Comparison of ENCODE assay signal across 27 cellular contexts in genomic region chr16:78278047-78278446, GRCh38.
"Had no signal": no experiment of that assay in that cellular context is flagged by ENCODE, and none has a peak within 500 bp of the region (broad histone marks: within the 10 kb centered on the region; RNA-seq: fewer than 3 reads in every experiment).

No MANE protein-coding gene starts in this region.

- H3K4me3 Mint-ChIP-seq: activated B cell treated with CpG ODN at 0.5 μM for 24 hours; activated CD4-positive, alpha-beta T cell treated with anti-CD3 and anti-CD28 coated beads, Interleukin-2, amount 10 ng/mL, durations not matched to agents 24 days and 14 days; activated CD8-positive, alpha-beta memory T cell treated with anti-CD3 and anti-CD28 coated beads, Interleukin-2, amount 10 ng/mL, durations not matched to agents 7 days and 5 days; activated naive CD8-positive, alpha-beta T cell treated with anti-CD3 and anti-CD28 coated beads, Interleukin-2, amount 50 U/mL, for 24 hours; activated T-cell treated with anti-CD3 and anti-CD28 coated beads, Interleukin-2, amount 50 U/mL, for 4 hours; brain; central memory CD8-positive, alpha-beta T cell; T-helper 17 cell had no signal

- H3K27ac Mint-ChIP-seq: activated B cell treated with CpG ODN at 0.5 μM for 24 hours; activated CD4-positive, alpha-beta T cell treated with anti-CD3 and anti-CD28 coated beads, Interleukin-2, amount 10 ng/mL, durations not matched to agents 24 days and 14 days; activated CD8-positive, alpha-beta memory T cell treated with anti-CD3 and anti-CD28 coated beads, Interleukin-2, amount 10 ng/mL, durations not matched to agents 7 days and 5 days; activated naive CD4-positive, alpha-beta T cell treated with anti-CD3 and anti-CD28 coated beads, Interleukin-2, amount 50 U/mL, for 72 hours; activated naive CD8-positive, alpha-beta T cell treated with anti-CD3 and anti-CD28 coated beads, Interleukin-2, amount 50 U/mL, for 24 hours; brain; T-helper 17 cell had no signal

- H3K9me3 Mint-ChIP-seq: activated B cell treated with CpG ODN at 0.5 μM for 24 hours; activated CD4-positive, alpha-beta T cell treated with anti-CD3 and anti-CD28 coated beads, Interleukin-2, amount 10 ng/mL, durations not matched to agents 24 days and 14 days; activated naive CD4-positive, alpha-beta T cell treated with anti-CD3 and anti-CD28 coated beads, Interleukin-2, amount 50 U/mL, for 72 hours; activated T-cell treated with anti-CD3 and anti-CD28 coated beads, Interleukin-2, amount 50 U/mL, for 4 hours; central memory CD8-positive, alpha-beta T cell had no signal

- H3K27ac ChIP-seq: SJSA1 had no signal

- H3K36me3 Mint-ChIP-seq: activated CD8-positive, alpha-beta memory T cell treated with anti-CD3 and anti-CD28 coated beads, Interleukin-2, amount 10 ng/mL, durations not matched to agents 7 days and 5 days; activated naive CD4-positive, alpha-beta T cell treated with anti-CD3 and anti-CD28 coated beads, Interleukin-2, amount 50 U/mL, for 72 hours; brain had no signal

- ATAC-seq: activated CD8-positive, alpha-beta memory T cell treated with anti-CD3 and anti-CD28 coated beads, Interleukin-2, amount 10 ng/mL, durations not matched to agents 7 days and 5 days; activated naive CD4-positive, alpha-beta T cell treated with anti-CD3 and anti-CD28 coated beads, Interleukin-2, amount 50 U/mL, for 72 hours; activated naive CD8-positive, alpha-beta T cell treated with anti-CD3 and anti-CD28 coated beads, Interleukin-2, amount 50 U/mL, for 24 hours; activated T-cell treated with anti-CD3 and anti-CD28 coated beads, Interleukin-2, amount 50 U/mL, for 4 hours; PC-3; T-helper 17 cell had no signal

- H3K4me3 ChIP-seq: SJSA1 had no signal

- H3K36me3 ChIP-seq: SJSA1 had no signal

- FAIRE-seq: astrocyte, RCC 7860, TTC549 had no signal

- DNase-seq: activated B cell treated with CpG ODN at 0.5 μM for 24 hours; activated CD4-positive, alpha-beta T cell treated with anti-CD3 and anti-CD28 coated beads for 1 hour; activated CD4-positive, alpha-beta T cell treated with anti-CD3 and anti-CD28 coated beads, Interleukin-2, amount 10 ng/mL, durations not matched to agents 24 days and 14 days; activated CD4-positive, alpha-beta T cell treated with anti-CD3 and anti-CD28 coated beads, Interleukin-2, amount 50 U/mL, for 48 hours; activated CD8-positive, alpha-beta memory T cell treated with anti-CD3 and anti-CD28 coated beads, Interleukin-2, amount 10 ng/mL, durations not matched to agents 7 days and 5 days; activated effector memory CD4-positive, alpha-beta T cell treated with anti-CD3 and anti-CD28 coated beads, Interleukin-2, amount 50 U/mL, for 16 hours; activated naive CD4-positive, alpha-beta T cell treated with Interleukin-2 at 50 U/mL for 16 hours; activated naive CD8-positive, alpha-beta T cell treated with anti-CD3 and anti-CD28 coated beads, Interleukin-2, amount 50 U/mL, for 24 hours; activated T-cell treated with anti-CD3 and anti-CD28 coated beads, Interleukin-2, amount 50 U/mL, for 4 hours; amygdala; Karpas-422; MM.1S; NCI-H1417; NCI-H2029 treated with DMSO at 0.1 percent for 48 hours; NCI-H510A treated with DMSO at 0.1 percent for 48 hours; NCI-H69; PC-3; SHP77; T-helper 17 cell; T-helper 9 cell had no signal

- H3K4me1 ChIP-seq: SJSA1 had no signal

- H3K27me3 Mint-ChIP-seq: activated B cell treated with CpG ODN at 0.5 μM for 24 hours; activated CD4-positive, alpha-beta T cell treated with anti-CD3 and anti-CD28 coated beads, Interleukin-2, amount 10 ng/mL, durations not matched to agents 24 days and 14 days; activated CD8-positive, alpha-beta memory T cell treated with anti-CD3 and anti-CD28 coated beads, Interleukin-2, amount 10 ng/mL, durations not matched to agents 7 days and 5 days; activated naive CD8-positive, alpha-beta T cell treated with anti-CD3 and anti-CD28 coated beads, Interleukin-2, amount 50 U/mL, for 24 hours; central memory CD8-positive, alpha-beta T cell; T-helper 17 cell had no signal

- H3K9me3 ChIP-seq: SJSA1 had no signal

- H3K4me1 Mint-ChIP-seq: activated B cell treated with CpG ODN at 0.5 μM for 24 hours; activated CD4-positive, alpha-beta T cell treated with anti-CD3 and anti-CD28 coated beads, Interleukin-2, amount 10 ng/mL, durations not matched to agents 24 days and 14 days; activated CD8-positive, alpha-beta memory T cell treated with anti-CD3 and anti-CD28 coated beads, Interleukin-2, amount 10 ng/mL, durations not matched to agents 7 days and 5 days; activated naive CD8-positive, alpha-beta T cell treated with anti-CD3 and anti-CD28 coated beads, Interleukin-2, amount 50 U/mL, for 24 hours; central memory CD8-positive, alpha-beta T cell; T-helper 17 cell had no signal

- H3K27me3 ChIP-seq: SJSA1 had no signal
